Comparison of ENCODE assay signal across 1 cellular context in genomic region chr12:32450363-32450762, GRCh38.
TF ChIP-seq lines count a peak whose summit lies in the region.

No MANE protein-coding gene starts in this region.

TF ChIP-seq in GM23338, 12 proteins besides CTCF, POLR2A, EP300 and RAD21 (continued from another document):
- TF ChIP-seq ETS1 (IDR thresholded peaks at IDR 0.05) (no peak), EZH2 (IDR thresholded peaks at IDR 0.05; ENCODE audit: low read depth, unreplicated experiment) (no peak), NANOG (IDR thresholded peaks at IDR 0.05; ENCODE audit: borderline replicate concordance) (no peak), REST (IDR thresholded peaks at IDR 0.05; ENCODE audit: unreplicated experiment) (no peak), STAT1 (IDR thresholded peaks at IDR 0.05; ENCODE audit: unreplicated experiment) (no peak), CREB1 (CRISPR knock-in tag; IDR thresholded peaks at IDR 0.05; ENCODE audit: low read depth) (no peak), JUNB (IDR thresholded peaks at IDR 0.05; ENCODE audit: unreplicated experiment) (no peak), ZNF462 (CRISPR knock-in tag; IDR thresholded peaks at IDR 0.05) (no peak), ZNF331 (CRISPR knock-in tag; IDR thresholded peaks at IDR 0.05; ENCODE audit: low read depth) (no peak)
